Comparison of ENCODE assay signal across 8 cellular contexts in the genomic region with DNA sequence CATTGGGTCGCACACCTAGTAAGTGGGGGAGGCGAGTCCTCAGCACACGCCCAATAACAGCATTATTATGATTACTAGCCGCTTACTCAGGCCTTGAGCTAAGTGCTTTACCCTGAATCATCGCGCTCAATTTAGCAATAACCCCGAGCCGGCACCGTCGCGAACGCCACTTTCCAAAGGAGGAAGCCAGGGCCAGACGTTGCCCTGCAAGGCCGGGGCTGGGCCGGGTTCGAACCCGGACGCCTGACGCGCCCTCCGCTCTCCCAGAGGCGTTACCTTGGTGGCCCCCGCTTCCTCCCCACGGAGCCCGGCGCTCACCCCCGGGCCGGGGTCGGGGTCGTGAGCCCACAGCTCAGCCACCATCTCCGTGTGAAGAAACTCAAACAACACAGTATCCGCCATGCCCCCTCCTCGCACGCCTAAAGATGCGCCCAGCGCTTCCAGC. TPM values are rescaled to one million over a fixed set of nuclear protein-coding genes. Genes with fewer than 3 reads are reported as not detected.
DNase-seq lines count a peak whose midpoint lies in the region; ATAC-seq and TF ChIP-seq lines count a peak whose summit lies in the region.

A gene with protein sequence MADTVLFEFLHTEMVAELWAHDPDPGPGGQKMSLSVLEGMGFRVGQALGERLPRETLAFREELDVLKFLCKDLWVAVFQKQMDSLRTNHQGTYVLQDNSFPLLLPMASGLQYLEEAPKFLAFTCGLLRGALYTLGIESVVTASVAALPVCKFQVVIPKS (minus strand): TSS at position 421 of the 445 bp plus-strand sequence. CDS start 19 bp downstream, at position 402.

- POLR2A ChIA-PET in naive thymus-derived CD4-positive, alpha-beta T cell (lab: Charles Lee): interaction anchor here (0.8 to 3.5 kb wide), 17 partner anchors 9 to 286 kb away, joined by 3 to 36 read pairs (median 5); a partner anchor contains a TSS

- H3K9me3 ChIP-seq in naive thymus-derived CD4-positive, alpha-beta T cell (ENCODE audit: control insufficient read depth in 2 of 3, low read length in 3 of 3): no peaks in the 10 kb centered on the region

- CTCF ChIA-PET in naive thymus-derived CD4-positive, alpha-beta T cell (lab: Charles Lee): interaction anchor here (1.3 to 1.7 kb wide), 3 partner anchors 10 to 86 kb away, joined by 3 to 11 read pairs (median 6); a partner anchor contains a TSS

- DNase-seq in NCI-H748 (lab: John Stamatoyannopoulos, UW; ENCODE audit: unreplicated experiment) (peak; percentile 77), NCI-H748 treated with DMSO at 0.1 percent for 48 hours (lab: John Stamatoyannopoulos, UW) (no peak), SK-N-DZ (ENCODE audit: low spot score) (peak; percentile 41), epithelial cell of proximal tubule (ENCODE audit: low read depth) (peak; percentile 20), islet precursor cell (no peak), amygdala (lab: John Stamatoyannopoulos, UW) (no peak)
- DNase-seq in naive thymus-derived CD4-positive, alpha-beta T cell: no peak

- peak within 1 kb of the TSS; percentile 87 to 99 (median 96) for H3K4me3 Mint-ChIP-seq in naive thymus-derived CD4-positive, alpha-beta T cell

- peak within 1 kb of the TSS; percentile 83 for H3K27ac ChIP-seq in naive thymus-derived CD4-positive, alpha-beta T cell (ENCODE audit: low read depth, low read length)

- peak within 1 kb of the TSS; percentile 98 for H3K4me3 ChIP-seq in epithelial cell of proximal tubule (ENCODE audit: low read depth, low read length)
- H3K4me3 ChIP-seq in naive thymus-derived CD4-positive, alpha-beta T cell (ENCODE audit: low read length): peak within 1 kb of the TSS; percentile 88

- intact Hi-C loops in naive thymus-derived CD4-positive, alpha-beta T cell (cut with micrococcal nuclease): loop anchor here (1.0 to 10.0 kb wide), 23 partner anchors 25 to 709 kb away; a partner anchor contains a TSS

- peaks cover 24 to 39% of the 10 kb centered on the region in 2 donors for H3K4me1 ChIP-seq in naive thymus-derived CD4-positive, alpha-beta T cell (ENCODE audit: control insufficient read depth in 2 of 2, insufficient read depth in 2 of 2, low read length in 2 of 2)

- peak; percentile 5 for ATAC-seq in HG03066 (IDR thresholded peaks at IDR 0.05; ENCODE audit: low read depth, unreplicated experiment)
- peak; percentile 3 for ATAC-seq in naive thymus-derived CD4-positive, alpha-beta T cell

- no peak for TF ChIP-seq CTCF in epithelial cell of proximal tubule (conservative IDR thresholded peaks at IDR 0.05; ENCODE audit: low read depth, low read length)

- H3K27ac Mint-ChIP-seq in naive thymus-derived CD4-positive, alpha-beta T cell: peak within 1 kb of the TSS; percentile 88 to 98 (median 94)

- H3K27me3 Mint-ChIP-seq in naive thymus-derived CD4-positive, alpha-beta T cell: no peaks in the 10 kb centered on the region

- no peaks in the 10 kb centered on the region for H3K27me3 ChIP-seq in naive thymus-derived CD4-positive, alpha-beta T cell (ENCODE audit: control insufficient read depth in 2 of 2, insufficient read depth in 2 of 2, low read length in 2 of 2)

- peaks cover 0 to 2% (median 0%) of the 10 kb centered on the region in 11 donors for H3K9me3 Mint-ChIP-seq in naive thymus-derived CD4-positive, alpha-beta T cell

- H3K36me3 Mint-ChIP-seq in naive thymus-derived CD4-positive, alpha-beta T cell: peaks cover 0 to 12% (median 6%) of the 10 kb centered on the region in 5 donors

- H3K36me3 ChIP-seq in naive thymus-derived CD4-positive, alpha-beta T cell (ENCODE audit: control insufficient read depth in 2 of 3, insufficient read depth in 3 of 3, low read length in 3 of 3): peaks cover 0 to 10% (median 4%) of the 10 kb centered on the region in 3 experiments

- H3K4me1 Mint-ChIP-seq in naive thymus-derived CD4-positive, alpha-beta T cell: peaks cover 9 to 64% (median 50%) of the 10 kb centered on the region in 7 donors

RNA-seq across cellular contexts. Expression of the gene that starts here (rescaled TPM):
- polyA plus RNA-seq in SK-N-DZ (2014; cell fraction: cytosol; rRNA removed): 54.8 and 79.2 TPM in 2 replicates
- 44.0 and 72.4 TPM in 2 replicates for polyA plus RNA-seq in SK-N-DZ (2014; cell fraction: nucleus; rRNA removed)
- total RNA-seq in epithelial cell of proximal tubule: 9.5 and 16.5 TPM in 2 replicates
- 10 to 100 TPM; 44.6 to 61.9 (median 53.0) TPM for total RNA-seq in naive thymus-derived CD4-positive, alpha-beta T cell
- 100 to 1,000 TPM; 173 to 174 TPM for polyA plus RNA-seq in naive thymus-derived CD4-positive, alpha-beta T cell

Comparison
In these comparisons a context has a peak if more than half of its experiments do, and no peak if none do; other contexts are left out.
1. DNase-seq: peak in NCI-H748 (single experiment), SK-N-DZ (single experiment) and epithelial cell of proximal tubule (single experiment); none in NCI-H748 treated with DMSO at 0.1 percent for 48 hours (single experiment), naive thymus-derived CD4-positive, alpha-beta T cell (0 of 9), islet precursor cell (single experiment) and amygdala (0 of 56).